ENCODE assay signal across 19 cellular contexts in genomic region chr3:52871761-52872160, GRCh38. TPM values are rescaled to one million over a fixed set of nuclear protein-coding genes. Genes with fewer than 3 reads are reported as not detected.
DNase-seq lines count a peak whose midpoint lies in the region; ATAC-seq and TF ChIP-seq lines count a peak whose summit lies in the region.
"Had no signal": no experiment of that assay in that cellular context is flagged by ENCODE, and none has a peak within 500 bp of the region (broad histone marks: within the 10 kb centered on the region; RNA-seq: fewer than 3 reads in every experiment).

No MANE protein-coding gene starts in this region.

- H3K4ac ChIP-seq in trophoblast cell (ENCODE audit: low read depth, low read length) = no peak overlapping the region

- no peaks in the 10 kb centered on the region for H3K79me1 ChIP-seq in trophoblast cell (ENCODE audit: low read length)

- H4K20me1 ChIP-seq in BLaER1 treated with 17β-estradiol and CSF1 and Interleukin-3, amounts not matched to agents 10 nM and 100 nM = peaks cover 16 to 80% (median 45%) of the 10 kb centered on the region in 11 experiments; a peak in 17 of 22 replicates

- H3K18ac ChIP-seq in trophoblast cell (ENCODE audit: low read length) = no peak overlapping the region

- no TSS peak for BruUV-seq in Panc1 (replicated peaks; lab: Mats Ljungman, UMichigan)

- H3K27me3 Mint-ChIP-seq in activated T-cell treated with anti-CD3 and anti-CD28 coated beads, Interleukin-2, amount 50 U/mL, for 24 hours = no peaks in the 10 kb centered on the region
- no peaks in the 10 kb centered on the region for H3K27me3 Mint-ChIP-seq in activated T-cell treated with anti-CD3 and anti-CD28 coated beads, Interleukin-2, amount 50 U/mL, for 4 hours (ENCODE audit: low read depth)
- H3K27me3 Mint-ChIP-seq: CD4-positive, CD25-positive, alpha-beta regulatory T cell had no signal

- intact Hi-C loops in Panc1 (cut with micrococcal nuclease; ENCODE audit: unreplicated experiment) = no loop called here

- no peak overlapping the region for H4K91ac ChIP-seq in trophoblast cell (ENCODE audit: low read depth, low read length)

- no peak overlapping the region for H3K14ac ChIP-seq in trophoblast cell (ENCODE audit: low read length)

- H3K4me1 Mint-ChIP-seq in activated T-cell treated with anti-CD3 and anti-CD28 coated beads, Interleukin-2, amount 50 U/mL, for 24 hours (ENCODE audit: low read depth) = peaks cover 47% of the 10 kb centered on the region
- peaks cover 34% of the 10 kb centered on the region for H3K4me1 Mint-ChIP-seq in activated T-cell treated with anti-CD3 and anti-CD28 coated beads, Interleukin-2, amount 50 U/mL, for 4 hours (ENCODE audit: low read depth)

- no peaks in the 10 kb centered on the region for H3K27me3 ChIP-seq in BLaER1 treated with 17β-estradiol and CSF1 and Interleukin-3, amounts not matched to agents 10 nM and 100 nM
- H3K27me3 ChIP-seq in Panc1 (ENCODE audit: control insufficient read depth, insufficient read depth, low read length) (no peaks in the 10 kb centered on the region), trophoblast cell (ENCODE audit: insufficient read depth, low read length) (no peaks in the 10 kb centered on the region)
- H3K27me3 ChIP-seq: MG63, Peyer's patch had no signal

- no peaks in the 10 kb centered on the region for H3K9me3 Mint-ChIP-seq in activated T-cell treated with anti-CD3 and anti-CD28 coated beads, Interleukin-2, amount 50 U/mL, for 24 hours
- H3K9me3 Mint-ChIP-seq in activated T-cell treated with anti-CD3 and anti-CD28 coated beads, Interleukin-2, amount 50 U/mL, for 4 hours = no peaks in the 10 kb centered on the region
- H3K9me3 Mint-ChIP-seq: GM23338 had no signal

- no peak overlapping the region for H2BK5ac ChIP-seq in trophoblast cell (ENCODE audit: low read depth, low read length, poor library complexity)

- peak overlapping the region in 1 of 11 experiments; percentile 19; a peak in 1 of 22 replicates for H3K9ac ChIP-seq in BLaER1 treated with 17β-estradiol and CSF1 and Interleukin-3, amounts not matched to agents 10 nM and 100 nM
- H3K9ac ChIP-seq in trophoblast cell (ENCODE audit: low read length) = no peak overlapping the region

- no peaks in the 10 kb centered on the region for H3K79me2 ChIP-seq in trophoblast cell (ENCODE audit: control insufficient read depth, insufficient read depth, low read length, poor library complexity)

- no peak overlapping the region for H2AFZ ChIP-seq in trophoblast cell (ENCODE audit: insufficient read depth, low read length, poor library complexity)
- H2AFZ ChIP-seq: GM23338 had no signal

- H4K8ac ChIP-seq in trophoblast cell (ENCODE audit: low read depth, low read length) = no peak overlapping the region

- H2BK120ac ChIP-seq in trophoblast cell (ENCODE audit: insufficient read depth, low read length, poor library complexity) = no peak overlapping the region

- H4K12ac ChIP-seq in trophoblast cell (ENCODE audit: low read depth, low read length) = no peak overlapping the region

- no peak overlapping the region for H3K4me3 ChIP-seq in BLaER1 treated with 17β-estradiol and CSF1 and Interleukin-3, amounts not matched to agents 10 nM and 100 nM
- H3K4me3 ChIP-seq in Panc1 (ENCODE audit: low read depth in 2 of 2, low read length in 2 of 2) (no peak overlapping the region), trophoblast cell (ENCODE audit: low read depth, low read length) (no peak overlapping the region)
- H3K4me3 ChIP-seq: GM23338, MG63, Peyer's patch had no signal

- H3K23ac ChIP-seq in trophoblast cell (ENCODE audit: low read length) = no peak overlapping the region

- no peak for DNase-seq in activated T-cell treated with anti-CD3 and anti-CD28 coated beads, Interleukin-2, amount 50 U/mL, for 24 hours
- DNase-seq in activated T-cell treated with anti-CD3 and anti-CD28 coated beads, Interleukin-2, amount 50 U/mL, for 4 hours = no peak
- no peak for DNase-seq in Panc1 (ENCODE audit: low read depth, low spot score)
- peak; percentile 55 for DNase-seq in mesenteric fat pad (ENCODE audit: low spot score)
- DNase-seq in NCI-H2171 treated with DMSO at 0.1 percent for 48 hours (lab: John Stamatoyannopoulos, UW) = no peak
- no peak for DNase-seq in T-helper 2 cell
- DNase-seq in trophoblast cell = no peak
- DNase-seq: 8988T; CD4-positive, CD25-positive, alpha-beta regulatory T cell; GF-D8; MG63; NCI-H1105; NCI-H187; NCI-H446; NCI-H774; Peyer's patch; Right ventricle myocardium superior had no signal

- peak overlapping the region; percentile 31 to 69 (median 51); a peak in 21 of 22 replicates for H3K4me2 ChIP-seq in BLaER1 treated with 17β-estradiol and CSF1 and Interleukin-3, amounts not matched to agents 10 nM and 100 nM
- H3K4me2 ChIP-seq in trophoblast cell (ENCODE audit: low read length) = no peak overlapping the region
- H3K4me2 ChIP-seq: GM23338 had no signal

- no CpG with 5 or more reads among the region's 9 CpGs for WGBS in trophoblast cell (ENCODE audit: extremely low coverage, insufficient coverage, insufficient read length)

- peaks cover 3 to 26% (median 16%) of the 10 kb centered on the region in 11 experiments; a peak in 16 of 22 replicates for H3K36me3 ChIP-seq in BLaER1 treated with 17β-estradiol and CSF1 and Interleukin-3, amounts not matched to agents 10 nM and 100 nM
- H3K36me3 ChIP-seq in Panc1 (ENCODE audit: control insufficient read depth, insufficient read depth, low read length) = no peaks in the 10 kb centered on the region
- H3K36me3 ChIP-seq in trophoblast cell (ENCODE audit: control insufficient read depth in 1 of 2, insufficient read depth in 2 of 2, low read length in 2 of 2) = no peaks in the 10 kb centered on the region
- H3K36me3 ChIP-seq: MG63, Peyer's patch had no signal

- CTCF ChIA-PET in Panc1 (lab: Charles Lee) = no interaction called here

- POLR2A ChIA-PET in Panc1 (lab: Charles Lee) = no interaction called here

- ATAC-seq in activated T-cell treated with anti-CD3 and anti-CD28 coated beads, Interleukin-2, amount 50 U/mL, for 4 hours = no peak
- ATAC-seq in Panc1 = no peak
- ATAC-seq: GM23338 had no signal

- in situ Hi-C loops in Panc1 (cut with HindIII; ENCODE audit: low pct_unique_long_range_greater_than_20kb, low sequenced_read_pairs) = no loop called here

- no peak for TF ChIP-seq CTCF in Panc1 (IDR thresholded peaks at IDR 0.05)

- peak overlapping the region in 3 of 11 experiments; percentile 6 to 36 (median 33); a peak in 3 of 22 replicates for H3K27ac ChIP-seq in BLaER1 treated with 17β-estradiol and CSF1 and Interleukin-3, amounts not matched to agents 10 nM and 100 nM
- H3K27ac ChIP-seq in Panc1 (ENCODE audit: low read length) (peak overlapping the region; percentile 48; the same call in 1 of the 2 replicates), trophoblast cell (ENCODE audit: low read depth, low read length) (no peak overlapping the region)
- H3K27ac ChIP-seq: Peyer's patch had no signal

- no peak overlapping the region for H2AK5ac ChIP-seq in trophoblast cell (ENCODE audit: low read length)

- peaks cover 27 to 50% (median 42%) of the 10 kb centered on the region in 10 experiments for H3K4me1 ChIP-seq in BLaER1 treated with 17β-estradiol and CSF1 and Interleukin-3, amounts not matched to agents 10 nM and 100 nM
- no peaks in the 10 kb centered on the region; the same call in 1 of the 2 replicates for H3K4me1 ChIP-seq in Panc1 (ENCODE audit: control insufficient read depth, insufficient read depth, low read length)
- H3K4me1 ChIP-seq in trophoblast cell (ENCODE audit: control insufficient read depth in 1 of 2, insufficient read depth in 2 of 2, low read length in 2 of 2) = peaks cover 0 to 2% of the 10 kb centered on the region in 2 experiments

- H2BK12ac ChIP-seq in trophoblast cell (ENCODE audit: low read length) = no peak overlapping the region

- no peak overlapping the region for H3K4me3 Mint-ChIP-seq in activated T-cell treated with anti-CD3 and anti-CD28 coated beads, Interleukin-2, amount 50 U/mL, for 24 hours
- no peak overlapping the region for H3K4me3 Mint-ChIP-seq in activated T-cell treated with anti-CD3 and anti-CD28 coated beads, Interleukin-2, amount 50 U/mL, for 4 hours
- H3K4me3 Mint-ChIP-seq: CD4-positive, CD25-positive, alpha-beta regulatory T cell; GM23338 had no signal

- peaks cover 3% of the 10 kb centered on the region for H3K36me3 Mint-ChIP-seq in activated T-cell treated with anti-CD3 and anti-CD28 coated beads, Interleukin-2, amount 50 U/mL, for 24 hours (ENCODE audit: low read depth)
- peaks cover 13% of the 10 kb centered on the region for H3K36me3 Mint-ChIP-seq in activated T-cell treated with anti-CD3 and anti-CD28 coated beads, Interleukin-2, amount 50 U/mL, for 4 hours (ENCODE audit: insufficient read depth)

- peak overlapping the region; percentile 13 for H3K27ac Mint-ChIP-seq in activated T-cell treated with anti-CD3 and anti-CD28 coated beads, Interleukin-2, amount 50 U/mL, for 24 hours
- H3K27ac Mint-ChIP-seq: GM23338 had no signal

- H3K9me3 ChIP-seq in BLaER1 treated with 17β-estradiol and CSF1 and Interleukin-3, amounts not matched to agents 10 nM and 100 nM (replicated peaks in 1 of 11) = peaks cover 0 to 15% (median 3%) of the 10 kb centered on the region in 11 experiments; a peak in 17 of 22 replicates
- H3K9me3 ChIP-seq in Panc1 (ENCODE audit: control insufficient read depth, insufficient read depth, low read depth, low read length) (no peaks in the 10 kb centered on the region), trophoblast cell (ENCODE audit: insufficient read depth, low read depth, low read length) (no peaks in the 10 kb centered on the region)
- H3K9me3 ChIP-seq: MG63, Peyer's patch had no signal

RNA-seq across cellular contexts. Expression of gene STIMATE, which starts 25.6 kb away (rescaled TPM):
- 10 to 100 TPM; 20.0 to 26.0 (median 25.6) TPM for total RNA-seq in activated T-cell treated with anti-CD3 and anti-CD28 coated beads, Interleukin-2, amount 50 U/mL, for 4 hours
- total RNA-seq in Panc1 (2021; ENCODE audit: unreplicated experiment) (15.7 TPM), mesenteric fat pad (20.8 TPM)
- polyA plus RNA-seq in Panc1 (2012; ENCODE audit: insufficient read length) = 13.1 TPM
- polyA plus RNA-seq in trophoblast cell (2013) = 11.0 and 11.1 TPM in 2 replicates

RNA-seq across cellular contexts. Expression of gene MUSTN1, which starts 36.9 kb away (rescaled TPM):
- total RNA-seq in activated T-cell treated with anti-CD3 and anti-CD28 coated beads, Interleukin-2, amount 50 U/mL, for 4 hours = 1 to 10 TPM in 1 of 3 donors, under 1 TPM in 2; 0.38 to 1.2 (median 0.58) TPM
- 0.49 TPM for total RNA-seq in Panc1 (2021; ENCODE audit: unreplicated experiment)
- polyA plus RNA-seq in Panc1 (2012; ENCODE audit: insufficient read length) = not detected
- 2.4 TPM for total RNA-seq in mesenteric fat pad
- 0.78 and 0.96 TPM in 2 replicates for polyA plus RNA-seq in trophoblast cell (2013)

RNA-seq across cellular contexts. Expression of gene ITIH4, which starts 41.3 kb away (rescaled TPM):
- 1 to 10 TPM; 6.9 to 8.2 (median 8.0) TPM for total RNA-seq in activated T-cell treated with anti-CD3 and anti-CD28 coated beads, Interleukin-2, amount 50 U/mL, for 4 hours
- 1.5 TPM for total RNA-seq in Panc1 (2021; ENCODE audit: unreplicated experiment)
- 0.56 TPM for polyA plus RNA-seq in Panc1 (2012; ENCODE audit: insufficient read length)
- total RNA-seq in mesenteric fat pad = 4.3 TPM
- 1.2 and 1.3 TPM in 2 replicates for polyA plus RNA-seq in trophoblast cell (2013)
